ENCODE assay signal across 8 cellular contexts in genomic region chr4:4860803-4861591, GRCh38.
DNase-seq lines count a peak whose midpoint lies in the region; ATAC-seq and TF ChIP-seq lines count a peak whose summit lies in the region.

No MANE protein-coding gene starts in this region.

- H2AFZ ChIP-seq in Loucy (ENCODE audit: low read length): no peak overlapping the region

- H3K4me3 ChIP-seq in Loucy (ENCODE audit: low read length, poor library complexity, severe bottlenecking) (peak overlapping the region; percentile 81), muscle layer of duodenum (ENCODE audit: low read depth in 1 of 2, low read length in 2 of 2) (peak overlapping the region; percentile 61 to 79)

- H3K4me1 Mint-ChIP-seq in dendritic cell treated with granulocyte-macrophage colony-stimulating factor and Interleukin-4, amounts not matched to agents 40 ng/mL and 50 ng/mL, for 4 days (ENCODE audit: low read depth): peaks cover 39% of the 10 kb centered on the region

- TF ChIP-seq CTCF in AG09319 (IDR thresholded peaks at IDR 0.05; ENCODE audit: low read depth, low read length) (peak; percentile 8), Loucy (conservative IDR thresholded peaks at IDR 0.05; ENCODE audit: low read length) (no peak)

- no peaks in the 10 kb centered on the region for H3F3A ChIP-seq in Loucy (ENCODE audit: low read depth)

- H3K9me3 ChIP-seq in Loucy (ENCODE audit: insufficient read depth, low read depth, low read length) (no peaks in the 10 kb centered on the region), muscle layer of duodenum (ENCODE audit: control insufficient read depth in 1 of 2, low read length in 2 of 2) (no peaks in the 10 kb centered on the region)

- H3K27me3 ChIP-seq in Loucy (ENCODE audit: insufficient read depth, low read length, poor library complexity, severe bottlenecking): no peaks in the 10 kb centered on the region
- peaks cover 77% of the 10 kb centered on the region for H3K27me3 ChIP-seq in muscle layer of duodenum (ENCODE audit: low read depth, low read length)

- H3K4me1 ChIP-seq in Loucy (ENCODE audit: insufficient read depth, low read length, poor library complexity, severe bottlenecking) (peaks cover 6% of the 10 kb centered on the region), muscle layer of duodenum (ENCODE audit: control insufficient read depth in 1 of 2, insufficient read depth in 2 of 2, low read length in 2 of 2) (peaks cover 0 to 57% of the 10 kb centered on the region in 2 donors)

- no peak for ATAC-seq in GM19467 (IDR thresholded peaks at IDR 0.05; ENCODE audit: unreplicated experiment)

- H3K9me2 ChIP-seq in Loucy (replicated peaks; ENCODE audit: low read depth, low read length): no peaks in the 10 kb centered on the region

- H3K27me3 Mint-ChIP-seq in dendritic cell treated with granulocyte-macrophage colony-stimulating factor and Interleukin-4, amounts not matched to agents 40 ng/mL and 50 ng/mL, for 4 days: peaks cover 87% of the 10 kb centered on the region

- H3K9me3 Mint-ChIP-seq in dendritic cell treated with granulocyte-macrophage colony-stimulating factor and Interleukin-4, amounts not matched to agents 40 ng/mL and 50 ng/mL, for 4 days: peaks cover 10% of the 10 kb centered on the region

- H3K9ac ChIP-seq in Loucy (ENCODE audit: low read depth, low read length, poor library complexity, severe bottlenecking): peak overlapping the region; percentile 72

- peaks cover 11% of the 10 kb centered on the region for H3K79me2 ChIP-seq in Loucy (ENCODE audit: insufficient read depth, low read length)

- intact Hi-C loops in dendritic cell treated with granulocyte-macrophage colony-stimulating factor and Interleukin-4, amounts not matched to agents 40 ng/mL and 50 ng/mL, for 4 days (cut with micrococcal nuclease): no loop called here

- H3K36me3 Mint-ChIP-seq in dendritic cell treated with granulocyte-macrophage colony-stimulating factor and Interleukin-4, amounts not matched to agents 40 ng/mL and 50 ng/mL, for 4 days (ENCODE audit: low read depth): peaks cover 8% of the 10 kb centered on the region

- H3K27ac Mint-ChIP-seq in dendritic cell treated with granulocyte-macrophage colony-stimulating factor and Interleukin-4, amounts not matched to agents 40 ng/mL and 50 ng/mL, for 4 days: no peak overlapping the region

- peaks cover 4% of the 10 kb centered on the region for H4K20me1 ChIP-seq in Loucy (ENCODE audit: insufficient read depth, low read length, poor library complexity, severe bottlenecking)

- H3K4me2 ChIP-seq in Loucy (ENCODE audit: low read depth, low read length, poor library complexity, severe bottlenecking): peak overlapping the region; percentile 70

- H3K27ac ChIP-seq in muscle layer of duodenum (ENCODE audit: low read length): no peak overlapping the region

- H3K36me3 ChIP-seq in Loucy (ENCODE audit: insufficient read depth, low read length): no peaks in the 10 kb centered on the region
- no peaks in the 10 kb centered on the region for H3K36me3 ChIP-seq in muscle layer of duodenum (ENCODE audit: control insufficient read depth in 1 of 2, insufficient read depth in 2 of 2, low read length in 2 of 2)

- H3K4me3 Mint-ChIP-seq in dendritic cell treated with granulocyte-macrophage colony-stimulating factor and Interleukin-4, amounts not matched to agents 40 ng/mL and 50 ng/mL, for 4 days: peak overlapping the region; percentile 75

- DNase-seq in AG09319 (ENCODE audit: extremely low read depth, low read depth): no peak
- no peak for DNase-seq in HuH-7.5 (ENCODE audit: low spot score)
- no peak for DNase-seq in NK-92 (lab: John Stamatoyannopoulos, UW; ENCODE audit: unreplicated experiment)
- no peak for DNase-seq in NCI-H446 treated with DMSO at 0.1 percent for 48 hours (lab: John Stamatoyannopoulos, UW)
